Comparison of ENCODE assay signal across 1 cellular context in genomic region chr21:46068516-46069079, GRCh38.
TF ChIP-seq lines count a peak whose summit lies in the region.

No MANE protein-coding gene starts in this region.

TF ChIP-seq in IMR-90, 13 proteins besides CTCF, POLR2A, EP300 and RAD21 (continued from another document):
- TF ChIP-seq MXI1 (IDR thresholded peaks at IDR 0.05; ENCODE audit: borderline replicate concordance, low read depth, low read length) (no peak), MAFK (IDR thresholded peaks at IDR 0.05; ENCODE audit: low read depth, low read length) (no peak), CEBPB (IDR thresholded peaks at IDR 0.05; ENCODE audit: low read depth, low read length) (no peak), RCOR1 (IDR thresholded peaks at IDR 0.05; ENCODE audit: insufficient replicate concordance, low read length) (no peak), NFE2L2 (IDR thresholded peaks at IDR 0.05; ENCODE audit: low read depth, low read length) (no peak), BHLHE40 (IDR thresholded peaks at IDR 0.05; ENCODE audit: low read depth, low read length) (no peak), MAZ (IDR thresholded peaks at IDR 0.05; ENCODE audit: borderline replicate concordance, low read depth, low read length) (no peak), RFX5 (IDR thresholded peaks at IDR 0.05; ENCODE audit: low read depth, low read length) (no peak), FOS (IDR thresholded peaks at IDR 0.05; ENCODE audit: low read depth, low read length) (no peak)
